ENCODE assay signal across 28 cellular contexts in the genomic region with DNA sequence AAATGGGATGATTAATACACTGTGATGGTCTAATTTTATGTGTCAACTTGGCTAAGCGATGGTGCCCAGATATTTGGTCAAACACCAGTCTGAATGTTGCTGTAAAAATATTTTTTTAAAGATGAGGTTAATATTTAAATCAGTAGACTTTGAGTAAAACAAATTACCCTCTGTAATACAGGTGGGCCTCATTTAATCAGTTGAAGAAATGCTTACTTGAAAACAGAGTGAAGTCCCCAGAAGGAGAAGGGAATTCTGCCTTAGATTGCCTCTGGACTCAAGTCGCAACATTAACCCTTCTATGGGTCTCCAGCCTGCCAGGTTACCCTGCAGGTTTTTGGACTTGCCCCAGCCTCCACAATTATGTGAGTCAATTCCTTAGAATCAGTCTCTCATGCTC.
"Had no signal": no experiment of that assay in that cellular context is flagged by ENCODE, and none has a peak within 500 bp of the region (broad histone marks: within the 10 kb centered on the region; RNA-seq: fewer than 3 reads in every experiment).

No MANE protein-coding gene starts in this region.

- H3K27me3 ChIP-seq: colonic mucosa, dorsolateral prefrontal cortex, esophagus muscularis mucosa, esophagus squamous epithelium, foreskin keratinocyte, gastrocnemius medialis, gastroesophageal sphincter, heart left ventricle, heart right ventricle had no signal

- H3K4me1 ChIP-seq: colonic mucosa, esophagus muscularis mucosa, esophagus squamous epithelium, foreskin keratinocyte, gastroesophageal sphincter had no signal

- H3K36me3 ChIP-seq: colonic mucosa, esophagus muscularis mucosa, esophagus squamous epithelium, gastrocnemius medialis, gastroesophageal sphincter, heart left ventricle, heart right ventricle had no signal

- FAIRE-seq: colon, endometrium, endothelial cell of umbilical vein, frontal cortex had no signal

- H3K4me3 ChIP-seq: colonic mucosa, coronary artery, dorsolateral prefrontal cortex, esophagus muscularis mucosa, esophagus squamous epithelium, gastrocnemius medialis, gastroesophageal sphincter, heart left ventricle, heart right ventricle had no signal

- ATAC-seq: effector memory CD8-positive, alpha-beta T cell; esophagus mucosa; foreskin keratinocyte; gastroesophageal sphincter; heart left ventricle; heart right ventricle had no signal

- DNase-seq: colonic mucosa; cortex of kidney; dermis blood vessel endothelial cell; dorsolateral prefrontal cortex; effector CD4-positive, alpha-beta T cell; effector CD8-positive, alpha-beta T cell; effector memory CD4-positive, alpha-beta T cell; effector memory CD8-positive, alpha-beta T cell; endodermal cell; erythroblast; esophagus squamous epithelium; foreskin fibroblast; foreskin keratinocyte; foreskin melanocyte; gastrocnemius medialis; glutamatergic neuron; head of caudate nucleus; heart left ventricle; heart right ventricle had no signal

- H3K9me3 ChIP-seq: colonic mucosa, esophagus muscularis mucosa, esophagus squamous epithelium, gastrocnemius medialis, gastroesophageal sphincter, heart left ventricle, heart right ventricle had no signal

- H3K27ac ChIP-seq: colonic mucosa, coronary artery, dorsolateral prefrontal cortex, epithelial cell of prostate, esophagus muscularis mucosa, esophagus squamous epithelium, foreskin keratinocyte, gastrocnemius medialis, gastroesophageal sphincter, heart left ventricle, heart right ventricle had no signal
